22 cellular contexts compared by ENCODE assay signal in the genomic region with DNA sequence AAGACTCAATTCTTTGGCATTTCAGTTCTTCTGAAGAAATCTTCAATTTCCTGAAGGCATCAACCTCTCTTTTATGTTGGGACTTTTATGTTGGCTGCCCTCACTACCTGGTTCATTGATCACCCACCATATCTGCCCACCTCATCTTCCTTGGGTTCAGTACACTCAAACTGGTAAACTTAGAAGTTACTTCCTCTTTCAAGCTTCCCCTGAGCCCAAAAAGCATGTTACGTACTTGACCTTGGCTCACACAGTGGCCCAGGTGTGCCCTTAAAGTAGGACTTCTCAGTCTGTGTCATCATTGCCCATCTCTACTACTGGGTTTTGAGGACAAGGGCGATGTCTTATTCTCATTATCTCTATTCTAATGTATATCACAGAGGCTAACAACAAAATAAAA.
DNase-seq lines count a peak whose midpoint lies in the region; ATAC-seq and TF ChIP-seq lines count a peak whose summit lies in the region.
"Had no signal": no experiment of that assay in that cellular context is flagged by ENCODE, and none has a peak within 500 bp of the region (broad histone marks: within the 10 kb centered on the region; RNA-seq: fewer than 3 reads in every experiment).

No MANE protein-coding gene starts in this region.

- DNase-seq in GM12865 (ENCODE audit: low read depth) (peak; percentile 12), dedifferentiated amniotic fluid mesenchymal stem cell (ENCODE audit: extremely low spot score) (no peak), NOMO-1 treated with dmso at 0.1 percent for 144 hours (lab: John Stamatoyannopoulos, UW; ENCODE audit: unreplicated experiment) (no peak), thyroid gland (no peak)
- DNase-seq: activated CD4-positive, alpha-beta T cell treated with anti-CD3 and anti-CD28 coated beads for 1 hour; activated CD8-positive, alpha-beta memory T cell treated with anti-CD3 and anti-CD28 coated beads, Interleukin-2, amount 10 ng/mL, durations not matched to agents 7 days and 5 days; adrenal gland; heart right ventricle; left ventricle myocardium inferior; NCI-H1092; NCI-H2081; NCI-H510A; nephron progenitor cell; stimulated activated naive CD8-positive, alpha-beta T cell treated with anti-CD3 and anti-CD28 coated beads, Interleukin-15, amount 100 ng/mL, for 72 hours; trophoblast cell had no signal

- H3K27me3 ChIP-seq in thyroid gland = no peaks in the 10 kb centered on the region
- H3K27me3 ChIP-seq: adrenal gland, breast epithelium, heart right ventricle had no signal

- 84 to 94% methylated on average over 2 of the region's 2 CpGs for WGBS in thyroid gland, 2 donors

- TF ChIP-seq POLR2A in thyroid gland (IDR thresholded peaks at IDR 0.05) = no peak

- H3K27ac ChIP-seq in thyroid gland = no peak overlapping the region
- H3K27ac ChIP-seq: 22Rv1, adrenal gland, breast epithelium, heart right ventricle, KMS-11, left ventricle myocardium inferior had no signal

- no peaks in the 10 kb centered on the region for H3K4me1 ChIP-seq in thyroid gland
- H3K4me1 ChIP-seq: adrenal gland, breast epithelium, heart right ventricle, left ventricle myocardium inferior had no signal

- intact Hi-C loops in thyroid gland (cut with DNase I) = no loop called here

- no peaks in the 10 kb centered on the region for H3K36me3 ChIP-seq in thyroid gland
- H3K36me3 ChIP-seq: adrenal gland, breast epithelium, heart right ventricle, left ventricle myocardium inferior had no signal

- TF ChIP-seq CTCF in GM12865 (IDR thresholded peaks at IDR 0.05; ENCODE audit: insufficient read depth, low read depth, low read length, missing control alignments) (no peak), thyroid gland (IDR thresholded peaks at IDR 0.05) (no peak)

- ATAC-seq in GM19452 (IDR thresholded peaks at IDR 0.05; ENCODE audit: unreplicated experiment) (peak; percentile 68), HG02642 (IDR thresholded peaks at IDR 0.05; ENCODE audit: poor library complexity, unreplicated experiment) (peak; percentile 45), HG03442 (IDR thresholded peaks at IDR 0.05; ENCODE audit: unreplicated experiment) (peak; percentile 62), HG02840 (IDR thresholded peaks at IDR 0.05; ENCODE audit: low FRiP score, unreplicated experiment) (no peak)
- ATAC-seq: activated CD8-positive, alpha-beta memory T cell treated with anti-CD3 and anti-CD28 coated beads, Interleukin-2, amount 10 ng/mL, durations not matched to agents 7 days and 5 days; heart right ventricle; stimulated activated naive CD8-positive, alpha-beta T cell treated with anti-CD3 and anti-CD28 coated beads, Interleukin-15, amount 100 ng/mL, for 72 hours had no signal

- no peak overlapping the region for H3K4me3 ChIP-seq in GM12865 (ENCODE audit: low read depth, low read length)
- no peak overlapping the region for H3K4me3 ChIP-seq in thyroid gland (replicated peaks in 1 of 3)
- H3K4me3 ChIP-seq: adrenal gland, breast epithelium, heart right ventricle, left ventricle myocardium inferior had no signal

- no peaks in the 10 kb centered on the region for H3K9me3 ChIP-seq in thyroid gland
- H3K9me3 ChIP-seq: adrenal gland, breast epithelium, heart right ventricle, left ventricle myocardium inferior had no signal
